Comparison of ENCODE assay signal across 1 cellular context in genomic region chr11:100550298-100550697, GRCh38.
TF ChIP-seq lines count a peak whose summit lies in the region.

No MANE protein-coding gene starts in this region.

TF ChIP-seq in HEK293, 187 proteins besides CTCF, POLR2A, EP300 and RAD21 (continued from another document and continues in another):
- TF ChIP-seq OSR2 (tag by site-specific recombination; IDR thresholded peaks at IDR 0.05) (peak; percentile 52; the same call in 1 of the 2 replicates), ZNF18 (tag by site-specific recombination; IDR thresholded peaks at IDR 0.05) (peak; percentile 60; the same call in 1 of the 2 replicates), ZEB2 (tag by site-specific recombination; IDR thresholded peaks at IDR 0.05) (no peak), ZNF48 (tag by site-specific recombination; IDR thresholded peaks at IDR 0.05) (no peak), ZBTB48 (tag by site-specific recombination; IDR thresholded peaks at IDR 0.05) (no peak), ZNF768 (tag by site-specific recombination; IDR thresholded peaks at IDR 0.05) (no peak), ZNF354C (tag by site-specific recombination; IDR thresholded peaks at IDR 0.05; ENCODE audit: borderline replicate concordance, low read depth) (no peak), MEIS1 (CRISPR knock-in tag; IDR thresholded peaks at IDR 0.05; ENCODE audit: borderline replicate concordance) (no peak), ZNF24 (tag by site-specific recombination; IDR thresholded peaks at IDR 0.05) (no peak), ZNF423 (tag by site-specific recombination; IDR thresholded peaks at IDR 0.05) (no peak), ZNF175 (tag by site-specific recombination; IDR thresholded peaks at IDR 0.05) (no peak), ZNF10 (tag by site-specific recombination; IDR thresholded peaks at IDR 0.05) (no peak), ZNF398 (tag by site-specific recombination; IDR thresholded peaks at IDR 0.05) (no peak), ZNF529 (tag by site-specific recombination; IDR thresholded peaks at IDR 0.05; ENCODE audit: insufficient replicate concordance) (no peak), ZSCAN30 (tag by site-specific recombination; IDR thresholded peaks at IDR 0.05) (no peak), ZNF350 (tag by site-specific recombination; IDR thresholded peaks at IDR 0.05) (no peak), ZXDB (tag by site-specific recombination; IDR thresholded peaks at IDR 0.05) (0 out of 2 replicates have a peak, but pooled peaks have one; percentile 39), ZNF280D (tag by site-specific recombination; IDR thresholded peaks at IDR 0.05) (no peak), MYNN (tag by site-specific recombination; IDR thresholded peaks at IDR 0.05; ENCODE audit: borderline replicate concordance) (no peak), IKZF3 (tag by site-specific recombination; IDR thresholded peaks at IDR 0.05) (peak; percentile 50; the same call in 1 of the 2 replicates), GFI1B (tag by site-specific recombination; IDR thresholded peaks at IDR 0.05) (no peak), PBX3 (CRISPR knock-in tag; IDR thresholded peaks at IDR 0.05) (no peak), ZSCAN4 (tag by site-specific recombination; IDR thresholded peaks at IDR 0.05) (no peak), ZNF623 (tag by site-specific recombination; IDR thresholded peaks at IDR 0.05) (no peak), ZBTB6 (tag by site-specific recombination; IDR thresholded peaks at IDR 0.05) (no peak), ZNF776 (tag by site-specific recombination; IDR thresholded peaks at IDR 0.05; ENCODE audit: borderline replicate concordance) (no peak), ZNF302 (tag by site-specific recombination; IDR thresholded peaks at IDR 0.05; ENCODE audit: low read depth) (no peak), ZNF544 (tag by site-specific recombination; IDR thresholded peaks at IDR 0.05) (no peak), ZFP69B (tag by site-specific recombination; IDR thresholded peaks at IDR 0.05) (no peak), GLI2 (tag by site-specific recombination; IDR thresholded peaks at IDR 0.05; ENCODE audit: borderline replicate concordance, low read depth) (no peak), ZNF121 (tag by site-specific recombination; IDR thresholded peaks at IDR 0.05) (no peak), ZNF433 (tag by site-specific recombination; IDR thresholded peaks at IDR 0.05; ENCODE audit: low read depth) (no peak), ZNF639 (tag by site-specific recombination; IDR thresholded peaks at IDR 0.05) (no peak), KLF17 (tag by site-specific recombination; IDR thresholded peaks at IDR 0.05) (no peak), ZNF266 (tag by site-specific recombination; IDR thresholded peaks at IDR 0.05; ENCODE audit: low read depth) (no peak), SP7 (tag by site-specific recombination; IDR thresholded peaks at IDR 0.05) (no peak), ZNF747 (tag by site-specific recombination; IDR thresholded peaks at IDR 0.05) (no peak), ZNF785 (tag by site-specific recombination; IDR thresholded peaks at IDR 0.05) (no peak), ZNF513 (tag by site-specific recombination; IDR thresholded peaks at IDR 0.05) (no peak), GLIS2 (tag by site-specific recombination; IDR thresholded peaks at IDR 0.05) (no peak), ZNF416 (tag by site-specific recombination; IDR thresholded peaks at IDR 0.05) (no peak), ZNF362 (tag by site-specific recombination; IDR thresholded peaks at IDR 0.05) (no peak), ZNF148 (tag by site-specific recombination; IDR thresholded peaks at IDR 0.05; ENCODE audit: borderline replicate concordance) (no peak), WT1 (tag by site-specific recombination; IDR thresholded peaks at IDR 0.05) (no peak), ZNF23 (tag by site-specific recombination; IDR thresholded peaks at IDR 0.05; ENCODE audit: borderline replicate concordance) (no peak), ZNF112 (tag by site-specific recombination; IDR thresholded peaks at IDR 0.05) (no peak), ZNF184 (tag by site-specific recombination; IDR thresholded peaks at IDR 0.05) (no peak), ZNF629 (tag by site-specific recombination; IDR thresholded peaks at IDR 0.05) (no peak), ZNF560 (tag by site-specific recombination; IDR thresholded peaks at IDR 0.05; ENCODE audit: borderline replicate concordance) (no peak), BCL11B (tag by site-specific recombination; IDR thresholded peaks at IDR 0.05; ENCODE audit: low read depth) (peak; percentile 43; the same call in 1 of the 2 replicates), ZNF324 (tag by site-specific recombination; IDR thresholded peaks at IDR 0.05) (no peak)
